ENCODE assay signal across 8 cellular contexts in genomic region chr7:87220026-87220733, GRCh38. TPM values are rescaled to one million over a fixed set of nuclear protein-coding genes. Genes with fewer than 3 reads are reported as not detected.
DNase-seq lines count a peak whose midpoint lies in the region; ATAC-seq and TF ChIP-seq lines count a peak whose summit lies in the region.

No MANE protein-coding gene starts in this region.

- peak overlapping the region; percentile 22 for H2BK5ac ChIP-seq in IMR-90 (ENCODE audit: low read depth, low read length, poor library complexity, severe bottlenecking)

- peak; percentile 38 for ATAC-seq in GM21528 (IDR thresholded peaks at IDR 0.05; ENCODE audit: low FRiP score, unreplicated experiment)
- ATAC-seq in IMR-90 (ENCODE audit: low read depth): peak; percentile 89
- peak; percentile 84 for ATAC-seq in foreskin keratinocyte

- peak overlapping the region; percentile 33; the same call in 1 of the 2 replicates for H4K91ac ChIP-seq in IMR-90 (ENCODE audit: insufficient read depth, low read depth, low read length)

- in situ Hi-C loops in IMR-90 (cut with MboI; ENCODE audit: low sequenced_read_pairs): no loop called here

- H3K56ac ChIP-seq in IMR-90 (ENCODE audit: extremely low read depth, insufficient read depth, low read length): peak overlapping the region; percentile 75

- peak overlapping the region; percentile 40 for H3K18ac ChIP-seq in IMR-90 (ENCODE audit: low read depth, low read length)

- no peak overlapping the region for H2BK15ac ChIP-seq in IMR-90 (ENCODE audit: low read depth, low read length)

- H2BK120ac ChIP-seq in IMR-90 (ENCODE audit: low read depth, low read length): no peak overlapping the region

- peak overlapping the region; percentile 64 for H4K5ac ChIP-seq in IMR-90 (ENCODE audit: low read depth, low read length)

- peak; percentile 61 for DNase-seq in DMS153 treated with DMSO at 0.1 percent for 48 hours (lab: John Stamatoyannopoulos, UW; ENCODE audit: unreplicated experiment)
- peak; percentile 69 for DNase-seq in IMR-90
- peak; percentile 80 for DNase-seq in RPMI7951 (ENCODE audit: low read depth)
- DNase-seq in activated gamma-delta T cell treated with Interleukin-2 at 50 U/mL for 16 hours: peak; percentile 73
- peak; percentile 44 to 65 for DNase-seq in foreskin keratinocyte
- DNase-seq in stromal cell of bone marrow (ENCODE audit: low read depth): peak; percentile 43

- H3K27me3 ChIP-seq in IMR-90 (ENCODE audit: control insufficient read depth, insufficient read depth, low read length): no peaks in the 10 kb centered on the region
- H3K27me3 ChIP-seq in foreskin keratinocyte: no peaks in the 10 kb centered on the region
- peaks cover 4% of the 10 kb centered on the region for H3K27me3 ChIP-seq in neuron (ENCODE audit: insufficient read depth, low read length)

- H4K20me1 ChIP-seq in IMR-90 (ENCODE audit: insufficient read depth, low read length): no peaks in the 10 kb centered on the region

- intact Hi-C loops in IMR-90 (cut with micrococcal nuclease): no loop called here

- POLR2A ChIA-PET in IMR-90 (lab: Charles Lee; ENCODE audit: unreplicated experiment): interaction anchor here (0.7 kb wide), 1 partner anchor 11 kb away, joined by 3 read pairs; no protein-coding TSS in a partner anchor

- peak overlapping the region; percentile 50 to 69; a peak in 3 of 4 replicates for H4K8ac ChIP-seq in IMR-90 (ENCODE audit: low read depth in 2 of 2, low read length in 2 of 2)

- H3K23ac ChIP-seq in IMR-90 (ENCODE audit: low read depth, low read length): peak overlapping the region; percentile 58

- H3K9me1 ChIP-seq in IMR-90 (ENCODE audit: insufficient read depth, low read length): peaks cover 10% of the 10 kb centered on the region

- BruUV-seq in IMR-90 (replicated peaks; lab: Mats Ljungman, UMichigan): no TSS peak

- H3K14ac ChIP-seq in IMR-90 (replicated peaks; ENCODE audit: low read depth, low read length): peak overlapping the region; percentile 88; the same call in 1 of the 2 replicates

- peak overlapping the region; percentile 77 for H3K9ac ChIP-seq in IMR-90 (ENCODE audit: low read depth, low read length)

- TF ChIP-seq RAD21 in IMR-90 (IDR thresholded peaks at IDR 0.05; ENCODE audit: low read length): no peak

- TF ChIP-seq POLR2A in IMR-90 (IDR thresholded peaks at IDR 0.05; ENCODE audit: low read depth, low read length): peak; percentile 80; the same call in 1 of the 2 replicates

- dilution Hi-C loops in IMR-90 (cut with HindIII; ENCODE audit: low sequenced_read_pairs, unreplicated experiment): no loop called here

- H3K4me2 ChIP-seq in IMR-90 (ENCODE audit: low read depth, low read length): peak overlapping the region; percentile 92

- peaks cover 4 to 35% of the 10 kb centered on the region in 2 experiments; a peak in 3 of 4 replicates for H3K79me1 ChIP-seq in IMR-90 (ENCODE audit: low read depth in 1 of 2, low read length in 2 of 2)

- WGBS in IMR-90 (ENCODE audit: extremely low coverage in 2 of 2, insufficient read length in 1 of 2), 2 experiments: 0% methylated on average over 57 of the region's 75 CpGs; no CpG with 5 or more reads in 1 of the 2 experiments

- H2AK9ac ChIP-seq in IMR-90 (replicated peaks; ENCODE audit: low read depth, low read length, poor library complexity): peak overlapping the region; percentile 85

- CTCF ChIA-PET in IMR-90 (lab: Yijun Ruan, JAX): no interaction called here

- peak overlapping the region; percentile 72 for H3K4ac ChIP-seq in IMR-90 (ENCODE audit: low read depth, low read length)

- no peaks in the 10 kb centered on the region for H3K9me3 ChIP-seq in IMR-90 (ENCODE audit: control insufficient read depth, insufficient read depth, low read length)
- H3K9me3 ChIP-seq in neuron (ENCODE audit: low read length): no peaks in the 10 kb centered on the region

- H3K4me3 ChIP-seq in IMR-90 (ENCODE audit: insufficient read depth, low read depth, low read length) (peak overlapping the region; percentile 94), neuron (ENCODE audit: low read length) (peak overlapping the region; percentile 95)

- H2BK20ac ChIP-seq in IMR-90 (ENCODE audit: low read depth, low read length): no peak overlapping the region

- H2AFZ ChIP-seq in IMR-90 (replicated peaks; ENCODE audit: low read length, poor library complexity): peak overlapping the region; percentile 96
- peak overlapping the region; percentile 96 for H2AFZ ChIP-seq in neuron (ENCODE audit: low read depth, low read length)

- TF ChIP-seq CTCF in IMR-90 (conservative IDR thresholded peaks at IDR 0.05; ENCODE audit: low read depth, low read length) (no peak), foreskin keratinocyte (conservative IDR thresholded peaks at IDR 0.05) (no peak)

- H3K27ac ChIP-seq in IMR-90 (ENCODE audit: insufficient read depth, low read length) (peak overlapping the region; percentile 50), foreskin keratinocyte (peak overlapping the region; percentile 41)

- peak overlapping the region; percentile 19; the same call in 1 of the 2 replicates for H2AK5ac ChIP-seq in IMR-90 (ENCODE audit: low read depth, low read length)

- peaks cover 2% of the 10 kb centered on the region; the same call in 1 of the 2 replicates for H3K36me3 ChIP-seq in IMR-90 (ENCODE audit: control insufficient read depth, insufficient read depth, low read length)
- H3K36me3 ChIP-seq in neuron (ENCODE audit: insufficient read depth, low read length): peaks cover 4% of the 10 kb centered on the region

- H3K4me1 ChIP-seq in IMR-90 (ENCODE audit: control insufficient read depth, insufficient read depth, low read length) (peaks cover 6% of the 10 kb centered on the region), foreskin keratinocyte (peaks cover 15% of the 10 kb centered on the region), neuron (ENCODE audit: insufficient read depth, low read length) (peaks cover 17% of the 10 kb centered on the region)

TF ChIP-seq in IMR-90, 13 proteins besides CTCF, POLR2A, EP300 and RAD21:
- TF ChIP-seq BHLHE40 (IDR thresholded peaks at IDR 0.05; ENCODE audit: low read depth, low read length) (peak; percentile 81), ELK1 (IDR thresholded peaks at IDR 0.05; ENCODE audit: borderline replicate concordance, low read depth, low read length) (no peak), NFE2L2 (IDR thresholded peaks at IDR 0.05; ENCODE audit: low read depth, low read length) (no peak), RCOR1 (IDR thresholded peaks at IDR 0.05; ENCODE audit: insufficient replicate concordance, low read length) (no peak), MXI1 (IDR thresholded peaks at IDR 0.05; ENCODE audit: borderline replicate concordance, low read depth, low read length) (0 out of 2 replicates have a peak, but pooled peaks have one; percentile 62), CHD1 (IDR thresholded peaks at IDR 0.05; ENCODE audit: low read depth, low read length) (no peak), MAFK (IDR thresholded peaks at IDR 0.05; ENCODE audit: low read depth, low read length) (no peak), MAZ (IDR thresholded peaks at IDR 0.05; ENCODE audit: borderline replicate concordance, low read depth, low read length) (peak; percentile 29; the same call in 1 of the 2 replicates)

RNA-seq across cellular contexts. Expression of gene TMEM243, which starts 0.6 kb away (rescaled TPM):
- total RNA-seq in IMR-90 (2012; rRNA removed) (28.7 and 40.0 TPM in 2 replicates), foreskin keratinocyte (24.9 and 25.2 TPM in 2 replicates)
- polyA plus RNA-seq in IMR-90 (2012; rRNA removed) (26.3 and 31.1 TPM in 2 replicates), foreskin keratinocyte (22.5 and 24.2 TPM in 2 replicates)
- 18.9 and 24.5 TPM in 2 replicates for polyA plus RNA-seq in IMR-90 (2012; cell fraction: cytosol; rRNA removed)
- 12.9 and 56.2 TPM in 2 replicates for polyA plus RNA-seq in IMR-90 (2012; cell fraction: nucleus; rRNA removed; ENCODE audit: low replicate concordance)
- 51.7 and 52.3 TPM in 2 replicates for total RNA-seq in RPMI7951 (2014; rRNA removed; shearing (Covaris generic))

Comparison
In these comparisons a context has a peak if more than half of its experiments do, and no peak if none do; other contexts are left out.
1. Peak in every context shown above with its lines: DNase-seq, ATAC-seq, H3K4me3 ChIP-seq and H3K27ac ChIP-seq.
2. ATAC-seq: peak in every context shown above with its lines; median percentile 89 in IMR-90; 84 in foreskin keratinocyte; 38 in GM21528.